Comparison of ENCODE assay signal across 10 cellular contexts in genomic region chr2:26002617-26003310, GRCh38. TPM values are rescaled to one million over a fixed set of nuclear protein-coding genes. Genes with fewer than 3 reads are reported as not detected.
DNase-seq lines count a peak whose midpoint lies in the region; ATAC-seq, FAIRE-seq and TF ChIP-seq lines count a peak whose summit lies in the region.
"Had no signal": no experiment of that assay in that cellular context is flagged by ENCODE, and none has a peak within 500 bp of the region (broad histone marks: within the 10 kb centered on the region; RNA-seq: fewer than 3 reads in every experiment).

No MANE protein-coding gene starts in this region.

- H3K27ac ChIP-seq in right cardiac atrium (ENCODE audit: low read length) (peak overlapping the region; percentile 46), spleen (peak overlapping the region in 7 of 8 donors; percentile 62 to 90 (median 85)), GM23338 (ENCODE audit: low read depth) (no peak overlapping the region), esophagus muscularis mucosa (replicated peaks in 1 of 4) (peak overlapping the region in 1 of 4 donors; percentile 42)

- H3K36me3 Mint-ChIP-seq in GM23338 (ENCODE audit: low read depth) = no peaks in the 10 kb centered on the region
- H3K36me3 Mint-ChIP-seq in progenitor cell of endocrine pancreas (ENCODE audit: insufficient read depth) = no peaks in the 10 kb centered on the region

- peak in 1 of 11 experiments; percentile 13 for TF ChIP-seq CTCF in spleen (IDR thresholded peaks at IDR 0.05 in 8 of 11, conservative IDR thresholded peaks at IDR 0.05 in 3 of 11)
- TF ChIP-seq CTCF in GM23338 (conservative IDR thresholded peaks at IDR 0.05; ENCODE audit: low read depth in 2 of 2) = no peak
- TF ChIP-seq CTCF in progenitor cell of endocrine pancreas (IDR thresholded peaks at IDR 0.05; ENCODE audit: unreplicated experiment) = no peak
- TF ChIP-seq CTCF in esophagus muscularis mucosa (IDR thresholded peaks at IDR 0.05) = no peak

- TF ChIP-seq EP300 in esophagus muscularis mucosa (IDR thresholded peaks at IDR 0.05) = no peak

- FAIRE-seq in GM12891 (lab: Jason Lieb, UNC) = peak; percentile 33

- no peaks in the 10 kb centered on the region for H3K9me2 ChIP-seq in GM23338 (ENCODE audit: insufficient read depth)

- no peak overlapping the region for H3K4me3 ChIP-seq in right cardiac atrium (ENCODE audit: low read length)
- peak overlapping the region in 1 of 8 donors; percentile 44 for H3K4me3 ChIP-seq in spleen
- H3K4me3 ChIP-seq in GM23338 = no peak overlapping the region
- no peak overlapping the region for H3K4me3 ChIP-seq in esophagus muscularis mucosa

- no peaks in the 10 kb centered on the region for H4K20me1 ChIP-seq in GM23338 (replicated peaks; ENCODE audit: insufficient read depth)

- no peak overlapping the region for H3K4me2 ChIP-seq in GM23338

- H3K27ac Mint-ChIP-seq in GM23338 (no peak overlapping the region), progenitor cell of endocrine pancreas (no peak overlapping the region)

- H3K79me2 ChIP-seq in GM23338 (replicated peaks; ENCODE audit: insufficient read depth) = no peaks in the 10 kb centered on the region

- H3K4me1 ChIP-seq in right cardiac atrium (ENCODE audit: control insufficient read depth, insufficient read depth, low read length) = peaks cover 5% of the 10 kb centered on the region
- H3K4me1 ChIP-seq in spleen = peaks cover 11 to 64% (median 21%) of the 10 kb centered on the region in 6 donors
- no peaks in the 10 kb centered on the region for H3K4me1 ChIP-seq in GM23338 (ENCODE audit: insufficient read depth)
- H3K4me1 ChIP-seq in esophagus muscularis mucosa = peaks cover 20 to 30% (median 27%) of the 10 kb centered on the region in 4 donors

- H3K4me1 Mint-ChIP-seq in GM23338 = peaks cover 3% of the 10 kb centered on the region
- peaks cover 2% of the 10 kb centered on the region for H3K4me1 Mint-ChIP-seq in progenitor cell of endocrine pancreas (ENCODE audit: low read depth)

- H3K27me3 ChIP-seq in right cardiac atrium (ENCODE audit: control insufficient read depth, insufficient read depth) (no peaks in the 10 kb centered on the region), spleen (replicated peaks in 1 of 7) (no peaks in the 10 kb centered on the region), GM23338 (ENCODE audit: insufficient read depth) (no peaks in the 10 kb centered on the region), esophagus muscularis mucosa (no peaks in the 10 kb centered on the region)

- H3K36me3 ChIP-seq in spleen = no peaks in the 10 kb centered on the region
- no peaks in the 10 kb centered on the region for H3K36me3 ChIP-seq in GM23338 (ENCODE audit: insufficient read depth)
- no peaks in the 10 kb centered on the region for H3K36me3 ChIP-seq in esophagus muscularis mucosa

- TF ChIP-seq POLR2A in GM12891 (IDR thresholded peaks at IDR 0.05; ENCODE audit: low read depth, low read length) = no peak
- no peak for TF ChIP-seq POLR2A in spleen (IDR thresholded peaks at IDR 0.05)
- no peak for TF ChIP-seq POLR2A in esophagus muscularis mucosa (IDR thresholded peaks at IDR 0.05; ENCODE audit: low read depth)

- no peak overlapping the region for H2AFZ ChIP-seq in GM23338

- H3K27me3 Mint-ChIP-seq in GM23338 (ENCODE audit: insufficient read depth, low read depth, poor library complexity) = peaks cover 11% of the 10 kb centered on the region
- peaks cover 14% of the 10 kb centered on the region for H3K27me3 Mint-ChIP-seq in progenitor cell of endocrine pancreas

- DNase-seq in GM12891 (ENCODE audit: insufficient read length, low spot score) (no peak), UCSD-AML1 (lab: John Stamatoyannopoulos, UW; ENCODE audit: unreplicated experiment) (peak; percentile 44), right cardiac atrium (peak in 2 of 3 donors; percentile 52 to 72), spleen (peak; percentile 81), GM23338 (ENCODE audit: low spot score) (no peak), progenitor cell of endocrine pancreas (ENCODE audit: low spot score, unreplicated experiment) (no peak), esophagus muscularis mucosa (ENCODE audit: extremely low spot score) (no peak), G401 (ENCODE audit: low spot score) (no peak)
- DNase-seq: stimulated activated naive CD8-positive, alpha-beta T cell treated with anti-CD3 and anti-CD28 coated beads, Interleukin-15, Interleukin-2, amounts not matched to agents 100 U/mL and 50 U/mL, for 24 hours; T-helper 9 cell had no signal

- intact Hi-C loops in right cardiac atrium (cut with DNase I) (no loop called here), spleen (cut with DNase I; ENCODE audit: low total_unique reads) (no loop called here), esophagus muscularis mucosa (cut with DNase I) (no loop called here)

- peak; percentile 31 to 35 for ATAC-seq in right cardiac atrium
- no peak for ATAC-seq in GM23338
- ATAC-seq: stimulated activated naive CD8-positive, alpha-beta T cell treated with anti-CD3 and anti-CD28 coated beads, Interleukin-15, Interleukin-2, amounts not matched to agents 100 U/mL and 50 U/mL, for 24 hours had no signal

- no peaks in the 10 kb centered on the region for H3F3A ChIP-seq in GM23338 (replicated peaks; ENCODE audit: low read depth)

- H3K4me3 Mint-ChIP-seq in GM23338 (no peak overlapping the region), progenitor cell of endocrine pancreas (ENCODE audit: low read depth) (no peak overlapping the region)

- 76% methylated on average over 10 of the region's 10 CpGs for WGBS in right cardiac atrium
- WGBS in spleen, 5 donors = 52 to 62% (median 55%) methylated on average over 10 of the region's 10 CpGs
- 77% methylated on average over 10 of the region's 10 CpGs for WGBS in esophagus muscularis mucosa

- in situ Hi-C loops in G401 (cut with HindIII; ENCODE audit: low sequenced_read_pairs) = no loop called here

- H3K9me3 ChIP-seq in right cardiac atrium (ENCODE audit: control insufficient read depth, low read length) (no peaks in the 10 kb centered on the region), spleen (no peaks in the 10 kb centered on the region), esophagus muscularis mucosa (no peaks in the 10 kb centered on the region)

- no peaks in the 10 kb centered on the region; the same call in 2 of the 3 replicates for H3K9me3 Mint-ChIP-seq in GM23338
- no peaks in the 10 kb centered on the region for H3K9me3 Mint-ChIP-seq in progenitor cell of endocrine pancreas (ENCODE audit: low read depth)

TF ChIP-seq in GM12891, 5 proteins besides CTCF, POLR2A, EP300 and RAD21:
- TF ChIP-seq POLR2AphosphoS5 (IDR thresholded peaks at IDR 0.05; ENCODE audit: low read depth, low read length) (no peak), SPI1 (IDR thresholded peaks at IDR 0.05; ENCODE audit: low read depth, low read length) (peak; percentile 37; the same call in 1 of the 2 replicates)
TF ChIP-seq in GM12891: peak in this region for 1.

TF ChIP-seq in GM23338, 12 proteins besides CTCF, POLR2A, EP300 and RAD21 (continues in another document):
- TF ChIP-seq ZNF114 (CRISPR knock-in tag; IDR thresholded peaks at IDR 0.05) = no peak
- TF ChIP-seq EZH2 (IDR thresholded peaks at IDR 0.05; ENCODE audit: low read depth, unreplicated experiment) = no peak
- no peak for TF ChIP-seq POLR2AphosphoS5 (IDR thresholded peaks at IDR 0.05; ENCODE audit: low read depth)
- no peak for TF ChIP-seq ZNF331 (CRISPR knock-in tag; IDR thresholded peaks at IDR 0.05; ENCODE audit: low read depth)
- TF ChIP-seq STAT1 (IDR thresholded peaks at IDR 0.05; ENCODE audit: unreplicated experiment) = no peak
- TF ChIP-seq, protein P1, sequence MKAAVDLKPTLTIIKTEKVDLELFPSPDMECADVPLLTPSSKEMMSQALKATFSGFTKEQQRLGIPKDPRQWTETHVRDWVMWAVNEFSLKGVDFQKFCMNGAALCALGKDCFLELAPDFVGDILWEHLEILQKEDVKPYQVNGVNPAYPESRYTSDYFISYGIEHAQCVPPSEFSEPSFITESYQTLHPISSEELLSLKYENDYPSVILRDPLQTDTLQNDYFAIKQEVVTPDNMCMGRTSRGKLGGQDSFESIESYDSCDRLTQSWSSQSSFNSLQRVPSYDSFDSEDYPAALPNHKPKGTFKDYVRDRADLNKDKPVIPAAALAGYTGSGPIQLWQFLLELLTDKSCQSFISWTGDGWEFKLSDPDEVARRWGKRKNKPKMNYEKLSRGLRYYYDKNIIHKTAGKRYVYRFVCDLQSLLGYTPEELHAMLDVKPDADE (IDR thresholded peaks at IDR 0.05) = no peak
- no peak for TF ChIP-seq NANOG (IDR thresholded peaks at IDR 0.05; ENCODE audit: borderline replicate concordance)

RNA-seq across cellular contexts. Expression of gene KIF3C, which starts 20.5 kb away (rescaled TPM):
- polyA plus RNA-seq in GM12891 (2012; ENCODE audit: low read depth, missing spikeins) = 0.24 TPM
- total RNA-seq in right cardiac atrium (1 to 10 TPM; 4.0 to 6.7 (median 4.9) TPM), spleen (1 to 10 TPM; 3.0 to 6.5 (median 4.7) TPM), progenitor cell of endocrine pancreas (42.3 TPM in 2 replicates), esophagus muscularis mucosa (10 to 100 TPM in 2 of 4 donors, 1 to 10 TPM in 2; 6.6 to 14.3 (median 9.3) TPM)
- polyA plus RNA-seq in right cardiac atrium (3.1 TPM), spleen (under 1 TPM; 0.33 to 0.99 (median 0.49) TPM), GM23338 (2016; fragmentation: Nextera tagmentation; extraction: Ambion mirVana) (14.9 and 16.7 TPM in 2 replicates)
- 34.6 and 40.0 TPM in 2 replicates for total RNA-seq in GM23338 (2014; rRNA removed; shearing (Covaris generic))
- 17.6 and 20.6 TPM in 2 replicates for total RNA-seq in G401 (2014; rRNA removed; shearing (Covaris generic))

RNA-seq across cellular contexts. Expression of gene RAB10, which starts 31.1 kb away (rescaled TPM):
- polyA plus RNA-seq in GM12891 (2012; ENCODE audit: low read depth, missing spikeins) = 38.2 TPM
- total RNA-seq in right cardiac atrium (100 to 1,000 TPM in 1 of 4 donors, 10 to 100 TPM in 3; 90.1 to 103 (median 97.4) TPM), spleen (100 to 1,000 TPM; 104 to 135 (median 123) TPM), progenitor cell of endocrine pancreas (106 and 114 TPM in 2 replicates), esophagus muscularis mucosa (100 to 1,000 TPM in 2 of 4 donors, 10 to 100 TPM in 2; 91.0 to 106 (median 98.1) TPM)
- polyA plus RNA-seq in right cardiac atrium (53.0 TPM), spleen (10 to 100 TPM; 24.4 to 42.4 (median 34.3) TPM), GM23338 (2016; fragmentation: Nextera tagmentation; extraction: Ambion mirVana) (119 and 143 TPM in 2 replicates)
- total RNA-seq in GM23338 (2014; rRNA removed; shearing (Covaris generic)) = 102 and 116 TPM in 2 replicates
- 100 and 116 TPM in 2 replicates for total RNA-seq in G401 (2014; rRNA removed; shearing (Covaris generic))

Comparison
In these comparisons a context has a peak if more than half of its experiments do, and no peak if none do; other contexts are left out.
1. DNase-seq: peak in UCSD-AML1 (single experiment), right cardiac atrium (2 of 3) and spleen (single experiment); none in GM12891 (single experiment), GM23338 (single experiment), progenitor cell of endocrine pancreas (single experiment), esophagus muscularis mucosa (single experiment) and G401 (single experiment).